9 cellular contexts compared by ENCODE assay signal in genomic region chr14:79543966-79544365, GRCh38.
A peak's percentile ranks its signal among the peaks of the same experiment; 100 is the strongest.
DNase-seq lines count a peak whose midpoint lies in the region; ATAC-seq and TF ChIP-seq lines count a peak whose summit lies in the region.
"Had no signal": no experiment of that assay in that cellular context is flagged by ENCODE, and none has a peak within 500 bp of the region (broad histone marks: within the 10 kb centered on the region; RNA-seq: fewer than 3 reads in every experiment).

No MANE protein-coding gene starts in this region.

- CTCF ChIA-PET in activated CD8-positive, alpha-beta memory T cell treated with anti-CD3 and anti-CD28 coated beads, Interleukin-2, amount 10 ng/mL, durations not matched to agents 7 days and 5 days (lab: Charles Lee), result no interaction called here

- H3K4me1 Mint-ChIP-seq in activated CD8-positive, alpha-beta memory T cell treated with anti-CD3 and anti-CD28 coated beads, Interleukin-2, amount 10 ng/mL, durations not matched to agents 7 days and 5 days, result no peaks in the 10 kb centered on the region
- H3K4me1 Mint-ChIP-seq: stimulated activated effector memory CD8-positive, alpha-beta T cell treated with anti-CD3 and anti-CD28 coated beads, Interleukin-12 subunit alpha, Interleukin-12 subunit beta, amount 100 ng/mL, for 72 hours had no signal

- no peaks in the 10 kb centered on the region for H3K9me3 ChIP-seq in OCI-LY1 (ENCODE audit: low read length)
- no peaks in the 10 kb centered on the region for H3K9me3 ChIP-seq in esophagus muscularis mucosa
- H3K9me3 ChIP-seq in prostate gland, result no peaks in the 10 kb centered on the region

- TF ChIP-seq POLR2A in esophagus muscularis mucosa (IDR thresholded peaks at IDR 0.05; ENCODE audit: low read depth) (no peak), prostate gland (IDR thresholded peaks at IDR 0.05) (no peak)

- 69% methylated on average over 6 of the region's 6 CpGs for WGBS in esophagus muscularis mucosa
- 45% methylated on average over 6 of the region's 6 CpGs for WGBS in prostate gland

- H3K4me3 ChIP-seq in GM06990 (replicated peaks; ENCODE audit: low read depth, low read length) (no peak overlapping the region), OCI-LY1 (ENCODE audit: low read depth, low read length, poor library complexity, severe bottlenecking) (no peak overlapping the region), esophagus muscularis mucosa (no peak overlapping the region), prostate gland (no peak overlapping the region)

- no peaks in the 10 kb centered on the region for H3K9me2 ChIP-seq in OCI-LY1 (ENCODE audit: low read depth, low read length)

- H4K20me1 ChIP-seq in OCI-LY1 (ENCODE audit: insufficient read depth, low read length), result no peaks in the 10 kb centered on the region

- no peaks in the 10 kb centered on the region for H3K27me3 Mint-ChIP-seq in activated CD8-positive, alpha-beta memory T cell treated with anti-CD3 and anti-CD28 coated beads, Interleukin-2, amount 10 ng/mL, durations not matched to agents 7 days and 5 days

- intact Hi-C loops in esophagus muscularis mucosa (cut with DNase I), result no loop called here
- intact Hi-C loops in prostate gland (cut with DNase I), result no loop called here

- no peak for TF ChIP-seq EP300 in esophagus muscularis mucosa (IDR thresholded peaks at IDR 0.05)

- H3F3A ChIP-seq in OCI-LY1 (ENCODE audit: insufficient read depth, low read length), result no peaks in the 10 kb centered on the region

- DNase-seq in GM06990 (ENCODE audit: extremely low read depth, insufficient read length) (no peak), esophagus muscularis mucosa (ENCODE audit: extremely low spot score) (no peak), prostate gland (ENCODE audit: low spot score) (peak; percentile 17)
- DNase-seq in stimulated activated CD4-positive, alpha-beta T cell treated with anti-CD3 and anti-CD28 coated beads, Interleukin-2, amount 100 ng/mL, for 48 hours, result no peak
- no peak for DNase-seq in activated CD8-positive, alpha-beta memory T cell treated with anti-CD3 and anti-CD28 coated beads, Interleukin-2, amount 10 ng/mL, durations not matched to agents 7 days and 5 days

- no peaks in the 10 kb centered on the region for H3K36me3 Mint-ChIP-seq in activated CD8-positive, alpha-beta memory T cell treated with anti-CD3 and anti-CD28 coated beads, Interleukin-2, amount 10 ng/mL, durations not matched to agents 7 days and 5 days
- H3K36me3 Mint-ChIP-seq: stimulated activated effector memory CD8-positive, alpha-beta T cell treated with anti-CD3 and anti-CD28 coated beads, Interleukin-12 subunit alpha, Interleukin-12 subunit beta, amount 100 ng/mL, for 72 hours had no signal

- H2AFZ ChIP-seq in OCI-LY1 (ENCODE audit: low read length), result no peak overlapping the region

- H3K4me3 Mint-ChIP-seq in activated CD8-positive, alpha-beta memory T cell treated with anti-CD3 and anti-CD28 coated beads, Interleukin-2, amount 10 ng/mL, durations not matched to agents 7 days and 5 days, result no peak overlapping the region
- H3K4me3 Mint-ChIP-seq: stimulated activated effector memory CD8-positive, alpha-beta T cell treated with anti-CD3 and anti-CD28 coated beads, Interleukin-12 subunit alpha, Interleukin-12 subunit beta, amount 100 ng/mL, for 72 hours had no signal

- ATAC-seq in activated CD8-positive, alpha-beta memory T cell treated with anti-CD3 and anti-CD28 coated beads, Interleukin-2, amount 10 ng/mL, durations not matched to agents 7 days and 5 days, result no peak
- ATAC-seq in HG03139 (IDR thresholded peaks at IDR 0.05; ENCODE audit: unreplicated experiment) (no peak), HG02588 (IDR thresholded peaks at IDR 0.05; ENCODE audit: unreplicated experiment) (no peak)
- ATAC-seq: stimulated activated effector memory CD8-positive, alpha-beta T cell treated with anti-CD3 and anti-CD28 coated beads, Interleukin-12 subunit alpha, Interleukin-12 subunit beta, amount 100 ng/mL, for 72 hours had no signal

- no peaks in the 10 kb centered on the region for H3K79me2 ChIP-seq in OCI-LY1 (ENCODE audit: insufficient read depth, low read length)

- no peak overlapping the region for H3K9ac ChIP-seq in OCI-LY1 (ENCODE audit: low read length)

- H3K27ac ChIP-seq in OCI-LY1 (ENCODE audit: low read depth, low read length, poor library complexity, severe bottlenecking) (no peak overlapping the region), esophagus muscularis mucosa (replicated peaks in 1 of 4) (no peak overlapping the region), prostate gland (no peak overlapping the region)

- no peaks in the 10 kb centered on the region for H3K36me3 ChIP-seq in GM06990 (ENCODE audit: control insufficient read depth, insufficient read depth, low read length)
- no peaks in the 10 kb centered on the region for H3K36me3 ChIP-seq in OCI-LY1 (ENCODE audit: insufficient read depth, low read length)
- no peaks in the 10 kb centered on the region for H3K36me3 ChIP-seq in esophagus muscularis mucosa
- H3K36me3 ChIP-seq in prostate gland, result no peaks in the 10 kb centered on the region

- H3K4me1 ChIP-seq in OCI-LY1 (ENCODE audit: insufficient read depth, low read length, severe bottlenecking) (no peaks in the 10 kb centered on the region), esophagus muscularis mucosa (peaks cover 3 to 64% (median 50%) of the 10 kb centered on the region in 4 donors), prostate gland (replicated peaks) (no peaks in the 10 kb centered on the region)

- H3K9me3 Mint-ChIP-seq in activated CD8-positive, alpha-beta memory T cell treated with anti-CD3 and anti-CD28 coated beads, Interleukin-2, amount 10 ng/mL, durations not matched to agents 7 days and 5 days (ENCODE audit: low read depth), result peaks cover 4% of the 10 kb centered on the region

- TF ChIP-seq CTCF in GM06990 (IDR thresholded peaks at IDR 0.05; ENCODE audit: insufficient read depth, low read length, poor library complexity, severe bottlenecking), result peak; percentile 39
- TF ChIP-seq CTCF in OCI-LY1 (IDR thresholded peaks at IDR 0.05; ENCODE audit: low read length), result peak; percentile 49
- peak in 2 of 3 experiments; percentile 13 to 30 for TF ChIP-seq CTCF in esophagus muscularis mucosa (IDR thresholded peaks at IDR 0.05)
- TF ChIP-seq CTCF in prostate gland (IDR thresholded peaks at IDR 0.05), result peak in 2 of 4 experiments; percentile 28 to 40

- H3K27me3 ChIP-seq in GM06990 (replicated peaks; ENCODE audit: control insufficient read depth, insufficient read depth, low read length) (no peaks in the 10 kb centered on the region), OCI-LY1 (ENCODE audit: insufficient read depth, low read length) (no peaks in the 10 kb centered on the region), esophagus muscularis mucosa (no peaks in the 10 kb centered on the region), prostate gland (replicated peaks; ENCODE audit: insufficient read depth) (no peaks in the 10 kb centered on the region)

- no peak overlapping the region for H3K4me2 ChIP-seq in OCI-LY1 (ENCODE audit: low read length)

- no peak overlapping the region for H3K27ac Mint-ChIP-seq in activated CD8-positive, alpha-beta memory T cell treated with anti-CD3 and anti-CD28 coated beads, Interleukin-2, amount 10 ng/mL, durations not matched to agents 7 days and 5 days
- H3K27ac Mint-ChIP-seq: stimulated activated effector memory CD8-positive, alpha-beta T cell treated with anti-CD3 and anti-CD28 coated beads, Interleukin-12 subunit alpha, Interleukin-12 subunit beta, amount 100 ng/mL, for 72 hours had no signal
